8 cellular contexts compared by ENCODE assay signal in the genomic region with DNA sequence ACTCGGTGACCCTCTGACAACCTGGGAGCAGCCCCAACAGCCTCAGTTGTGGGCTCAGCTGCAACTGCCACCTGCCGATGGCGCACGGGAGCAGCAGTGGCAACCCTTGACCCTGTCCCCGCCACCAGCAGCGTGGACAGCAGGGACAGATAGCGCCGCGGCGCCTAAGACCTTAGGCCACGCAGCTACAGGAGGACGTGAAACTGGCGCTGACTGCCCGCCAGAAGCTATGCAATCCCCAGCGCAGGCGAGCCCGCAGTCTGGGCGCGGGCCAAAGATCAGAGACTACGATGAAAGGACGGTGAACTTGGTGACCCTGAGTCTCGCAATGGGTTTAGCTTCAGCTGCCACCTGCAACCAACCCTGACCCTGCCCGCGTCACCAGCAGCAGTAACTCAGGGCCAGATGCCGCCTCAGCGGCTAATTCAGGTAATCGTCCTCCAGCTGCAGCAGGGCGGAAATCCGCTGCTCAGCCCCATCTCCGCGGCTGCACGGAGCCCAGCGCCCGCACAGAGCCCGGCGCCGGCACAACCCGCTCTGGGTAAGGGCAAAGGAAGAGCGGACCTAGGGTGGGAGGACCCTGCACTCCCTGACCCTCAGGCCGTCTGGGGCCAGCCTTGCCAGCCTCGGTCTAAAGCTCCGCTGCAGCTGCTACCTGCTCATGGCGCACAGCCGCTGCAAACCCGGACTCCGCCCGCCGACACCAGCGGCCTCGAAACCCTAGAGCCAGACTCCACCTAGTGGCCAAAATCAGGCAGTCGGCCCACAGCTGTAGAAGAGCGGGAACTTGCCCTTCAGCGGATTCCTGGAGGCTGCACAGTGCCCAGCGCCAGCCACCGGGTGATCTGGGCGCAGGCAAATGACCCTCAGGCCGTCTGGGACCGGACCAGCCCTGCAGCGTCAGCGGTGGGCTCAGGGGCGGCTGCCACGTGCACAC.
A peak's percentile ranks its signal among the peaks of the same experiment; 100 is the strongest.
DNase-seq lines count a peak whose midpoint lies in the region; ATAC-seq and TF ChIP-seq lines count a peak whose summit lies in the region.
"Not testable (repeated sequence)": the region's sequence is repeated elsewhere in the genome, so short reads cannot be mapped to it uniquely, and the experiment has no call there.

No MANE protein-coding gene starts in this region.

- not testable (repeated sequence) for ATAC-seq in CD4-positive, alpha-beta T cell (ENCODE audit: poor library complexity)
- ATAC-seq in right lobe of liver, result peak in 1 of 4 donors; percentile 39

- H3K27me3 ChIP-seq in CD4-positive, alpha-beta T cell (ENCODE audit: control insufficient read depth, insufficient read depth, low read length); dorsolateral prefrontal cortex; right lobe of liver: not testable (repeated sequence)

- H3K4me3 Mint-ChIP-seq in CD4-positive, alpha-beta T cell, result peak overlapping the region; percentile 72
- H3K4me3 Mint-ChIP-seq in activated T-helper 1 cell treated with anti-CD3 and anti-CD28 coated beads, Interleukin-12 subunit alpha, Interleukin-12 subunit beta, Interleukin-2, Interleukin-4 antibody, amounts not matched to agents 30 ng/mL and 10 ng/mL and 1 ng/mL, durations not matched to agents 14 hours and 24 hours and 36 hours, result peak overlapping the region; percentile 57

- 32% methylated on average over 12 of the region's 62 CpGs for WGBS in right lobe of liver (ENCODE audit: insufficient coverage, low coverage, low lambda C conversion rate, missing lambda C conversion rate)

- CTCF ChIA-PET in CD4-positive, alpha-beta T cell (lab: Charles Lee), result not testable (repeated sequence)

- H3K4me3 ChIP-seq in dorsolateral prefrontal cortex, result peak overlapping the region in 45 of 59 donors; percentile 10 to 63 (median 44)
- peak overlapping the region in 1 of 3 donors; percentile 51 for H3K4me3 ChIP-seq in right lobe of liver

- intact Hi-C loops in CD4-positive, alpha-beta T cell (cut with DNase I, micrococcal nuclease); activated T-helper 1 cell treated with anti-CD3 and anti-CD28 coated beads, Interleukin-12 subunit alpha, Interleukin-12 subunit beta, Interleukin-2, Interleukin-4 antibody, amounts not matched to agents 30 ng/mL and 10 ng/mL and 1 ng/mL, durations not matched to agents 14 hours and 24 hours and 36 hours (cut with micrococcal nuclease); dorsolateral prefrontal cortex (cut with DNase I); right lobe of liver (cut with DNase I): not testable (repeated sequence)

- peak; percentile 28 for TF ChIP-seq CTCF in CD4-positive, alpha-beta T cell (IDR thresholded peaks at IDR 0.05)
- TF ChIP-seq CTCF in LNCAP (IDR thresholded peaks at IDR 0.05) (peak; percentile 33; the same call in 1 of the 2 replicates), dorsolateral prefrontal cortex (IDR thresholded peaks at IDR 0.05 in 54 of 56, conservative IDR thresholded peaks at IDR 0.05 in 2 of 56; ENCODE audit: low read depth in 1 of 56, partially characterized antibody in 56 of 56) (peak in 48 of 56 donors; percentile 11 to 76 (median 57)), right lobe of liver (IDR thresholded peaks at IDR 0.05) (peak in 2 of 4 donors; percentile 17 to 63)

- not testable (repeated sequence) for H3K27ac ChIP-seq in CD4-positive, alpha-beta T cell (ENCODE audit: low read depth, low read length)
- H3K27ac ChIP-seq in dorsolateral prefrontal cortex (peak overlapping the region in 1 of 59 donors; percentile 52), right lobe of liver (peak overlapping the region in 1 of 3 donors; percentile 65)

- H3K9me3 ChIP-seq in CD4-positive, alpha-beta T cell (ENCODE audit: control insufficient read depth, low read length); right lobe of liver: not testable (repeated sequence)

- peak; percentile 31 to 78 (median 52) for DNase-seq in CD4-positive, alpha-beta T cell
- DNase-seq in UCSD-AML1 (lab: John Stamatoyannopoulos, UW; ENCODE audit: unreplicated experiment) (peak; percentile 49), dorsolateral prefrontal cortex (peak; percentile 16 to 78 (median 71)), right lobe of liver (peak; percentile 70 to 95 (median 89))
- peak; percentile 64 for DNase-seq in activated T-helper 1 cell treated with anti-CD3 and anti-CD28 coated beads, Interleukin-12 subunit alpha, Interleukin-12 subunit beta, Interleukin-2, Interleukin-4 antibody, amounts not matched to agents 30 ng/mL and 10 ng/mL and 1 ng/mL, durations not matched to agents 14 hours and 24 hours and 36 hours (ENCODE audit: low spot score)
- DNase-seq in stimulated activated CD4-positive, alpha-beta T cell treated with anti-CD3 and anti-CD28 coated beads, Interleukin-15, amount 100 ng/mL, for 48 hours (ENCODE audit: low read depth in 2 of 2), result peak; percentile 57 to 58
- DNase-seq in stimulated activated naive CD4-positive, alpha-beta T cell treated with Interleukin-2 at 50 U/mL for 16 hours (lab: John Stamatoyannopoulos, UW), result peak; percentile 41

- H3K9me3 Mint-ChIP-seq in CD4-positive, alpha-beta T cell; activated T-helper 1 cell treated with anti-CD3 and anti-CD28 coated beads, Interleukin-12 subunit alpha, Interleukin-12 subunit beta, Interleukin-2, Interleukin-4 antibody, amounts not matched to agents 30 ng/mL and 10 ng/mL and 1 ng/mL, durations not matched to agents 14 hours and 24 hours and 36 hours: not testable (repeated sequence)

- H3K27me3 Mint-ChIP-seq in CD4-positive, alpha-beta T cell; activated T-helper 1 cell treated with anti-CD3 and anti-CD28 coated beads, Interleukin-12 subunit alpha, Interleukin-12 subunit beta, Interleukin-2, Interleukin-4 antibody, amounts not matched to agents 30 ng/mL and 10 ng/mL and 1 ng/mL, durations not matched to agents 14 hours and 24 hours and 36 hours (ENCODE audit: insufficient read depth): not testable (repeated sequence)

- peaks cover 0 to 12% (median 0%) of the 10 kb centered on the region in 4 donors for H3K4me1 ChIP-seq in right lobe of liver

- POLR2A ChIA-PET in CD4-positive, alpha-beta T cell (lab: Charles Lee), result not testable (repeated sequence)

- H3K4me1 Mint-ChIP-seq in CD4-positive, alpha-beta T cell (ENCODE audit: low read depth); activated T-helper 1 cell treated with anti-CD3 and anti-CD28 coated beads, Interleukin-12 subunit alpha, Interleukin-12 subunit beta, Interleukin-2, Interleukin-4 antibody, amounts not matched to agents 30 ng/mL and 10 ng/mL and 1 ng/mL, durations not matched to agents 14 hours and 24 hours and 36 hours (ENCODE audit: low read depth): not testable (repeated sequence)

- not testable (repeated sequence) for H3K27ac Mint-ChIP-seq in CD4-positive, alpha-beta T cell; activated T-helper 1 cell treated with anti-CD3 and anti-CD28 coated beads, Interleukin-12 subunit alpha, Interleukin-12 subunit beta, Interleukin-2, Interleukin-4 antibody, amounts not matched to agents 30 ng/mL and 10 ng/mL and 1 ng/mL, durations not matched to agents 14 hours and 24 hours and 36 hours

- TF ChIP-seq POLR2A in right lobe of liver (IDR thresholded peaks at IDR 0.05), result not testable (repeated sequence)

- not testable (repeated sequence) for H3K36me3 Mint-ChIP-seq in CD4-positive, alpha-beta T cell (ENCODE audit: low read depth); activated T-helper 1 cell treated with anti-CD3 and anti-CD28 coated beads, Interleukin-12 subunit alpha, Interleukin-12 subunit beta, Interleukin-2, Interleukin-4 antibody, amounts not matched to agents 30 ng/mL and 10 ng/mL and 1 ng/mL, durations not matched to agents 14 hours and 24 hours and 36 hours (ENCODE audit: low read depth)

- H3K36me3 ChIP-seq in right lobe of liver, result not testable (repeated sequence)
